ENCODE assay signal across 7 cellular contexts in genomic region chr21:6122629-6123028, GRCh38.
A peak's percentile ranks its signal among the peaks of the same experiment; 100 is the strongest.
DNase-seq lines count a peak whose midpoint lies in the region; ATAC-seq, FAIRE-seq and TF ChIP-seq lines count a peak whose summit lies in the region.
"Not testable (repeated sequence)": the region's sequence is repeated elsewhere in the genome, so short reads cannot be mapped to it uniquely, and the experiment has no call there.

No MANE protein-coding gene starts in this region.

- H3K4me3 Mint-ChIP-seq in CD8-positive, alpha-beta T cell; activated CD4-positive, alpha-beta T cell treated with anti-CD3 and anti-CD28 coated beads, Interleukin-2, amount 10 ng/mL, durations not matched to agents 7 days and 5 days: not testable (repeated sequence)

- intact Hi-C loops in CD8-positive, alpha-beta T cell (cut with DNase I, micrococcal nuclease); PC-3 (cut with micrococcal nuclease); GM12878 (cut with micrococcal nuclease; ENCODE audit: unreplicated experiment); sigmoid colon (cut with DNase I): not testable (repeated sequence)

- H3K4me1 Mint-ChIP-seq in CD8-positive, alpha-beta T cell (ENCODE audit: low read depth); activated CD4-positive, alpha-beta T cell treated with anti-CD3 and anti-CD28 coated beads, Interleukin-2, amount 10 ng/mL, durations not matched to agents 7 days and 5 days: not testable (repeated sequence)

- H3K4me2 ChIP-seq in PC-3 (ENCODE audit: low read length); GM12878 (ENCODE audit: control insufficient read depth, insufficient read depth): not testable (repeated sequence)

- TSS peak; percentile 52 for BruUV-seq in PC-3 (replicated peaks; lab: Mats Ljungman, UMichigan)
- BruUV-seq in GM12878 (replicated peaks; lab: Mats Ljungman, UMichigan): not testable (repeated sequence)

- RAD21 ChIA-PET in GM12878 (lab: Charles Lee; ENCODE audit: unreplicated experiment): not testable (repeated sequence)

- not testable (repeated sequence) for H3K27ac ChIP-seq in CD8-positive, alpha-beta T cell (ENCODE audit: low read depth, low read length); PC-3 (ENCODE audit: low read length); GM12878 (ENCODE audit: control insufficient read depth, insufficient read depth); sigmoid colon

- not testable (repeated sequence) for H3F3A ChIP-seq in PC-3 (ENCODE audit: low read length, unreplicated experiment)

- in situ Hi-C loops in GM12878 (cut with MboI): not testable (repeated sequence)

- H3K4me1 ChIP-seq in CD8-positive, alpha-beta T cell (ENCODE audit: insufficient read depth, low read length); PC-3 (ENCODE audit: insufficient read depth, low read length); GM12878 (ENCODE audit: control insufficient read depth, insufficient read depth, low read length); sigmoid colon: not testable (repeated sequence)

- H3K9me3 ChIP-seq in CD8-positive, alpha-beta T cell (ENCODE audit: low read length); PC-3 (ENCODE audit: low read length); GM12878 (replicated peaks; ENCODE audit: control insufficient read depth, insufficient read depth, low read length); sigmoid colon: not testable (repeated sequence)

- H3K36me3 Mint-ChIP-seq in CD8-positive, alpha-beta T cell; activated CD4-positive, alpha-beta T cell treated with anti-CD3 and anti-CD28 coated beads, Interleukin-2, amount 10 ng/mL, durations not matched to agents 7 days and 5 days (ENCODE audit: low read depth): not testable (repeated sequence)

- not testable (repeated sequence) for H3K27me3 ChIP-seq in CD8-positive, alpha-beta T cell (ENCODE audit: insufficient read depth, low read length); PC-3 (ENCODE audit: low read length); GM12878 (replicated peaks in 1 of 2; ENCODE audit: control insufficient read depth in 2 of 2, insufficient read depth in 2 of 2, low read length in 1 of 2); sigmoid colon

- not testable (repeated sequence) for H3K36me3 ChIP-seq in CD8-positive, alpha-beta T cell (ENCODE audit: insufficient read depth, low read length); PC-3 (ENCODE audit: low read depth, low read length); GM12878 (ENCODE audit: control insufficient read depth in 2 of 2, insufficient read depth in 2 of 2, low read length in 1 of 2); sigmoid colon

- SMC1A ChIA-PET in GM12878 (lab: Charles Lee; ENCODE audit: uncharacterized antibody, unreplicated experiment): not testable (repeated sequence)

- not testable (repeated sequence) for TF ChIP-seq CTCF in CD8-positive, alpha-beta T cell (IDR thresholded peaks at IDR 0.05); PC-3 (conservative IDR thresholded peaks at IDR 0.05; ENCODE audit: low read depth, low read length); GM12878 (IDR thresholded peaks at IDR 0.05 in 2 of 3, conservative IDR thresholded peaks at IDR 0.05 in 1 of 3; ENCODE audit: control insufficient read depth in 2 of 3, extremely low read depth in 1 of 3, insufficient read depth in 1 of 3, low read depth in 3 of 3, low read length in 3 of 3); sigmoid colon (IDR thresholded peaks at IDR 0.05)

- POLR2A ChIA-PET in CD8-positive, alpha-beta T cell (lab: Charles Lee); PC-3 (lab: Charles Lee; ENCODE audit: unreplicated experiment); activated CD4-positive, alpha-beta T cell treated with anti-CD3 and anti-CD28 coated beads, Interleukin-2, amount 10 ng/mL, durations not matched to agents 7 days and 5 days (lab: Charles Lee); GM12878 (lab: Charles Lee): not testable (repeated sequence)

- ATAC-seq in CD8-positive, alpha-beta T cell: peak; percentile 37
- ATAC-seq in PC-3: not testable (repeated sequence)
- ATAC-seq in GM12878 (peak; percentile 3; the same call in 1 of the 3 replicates), esophagus mucosa (peak; percentile 33)

- not testable (repeated sequence) for TF ChIP-seq EP300 in GM12878 (IDR thresholded peaks at IDR 0.05; ENCODE audit: borderline replicate concordance in 1 of 2, control insufficient read depth in 1 of 2, low read depth in 2 of 2, low read length in 2 of 2); sigmoid colon (IDR thresholded peaks at IDR 0.05)

- not testable (repeated sequence) for H3K9ac ChIP-seq in PC-3 (ENCODE audit: low read length); GM12878 (ENCODE audit: control insufficient read depth, insufficient read depth, low read length)

- not testable (repeated sequence) for TF ChIP-seq POLR2A in GM12878 (IDR thresholded peaks at IDR 0.05; ENCODE audit: low read depth, low read length); sigmoid colon (IDR thresholded peaks at IDR 0.05)

- not testable (repeated sequence) for FAIRE-seq in GM12878 (lab: Jason Lieb, UNC)

- TF ChIP-seq RAD21 in GM12878 (IDR thresholded peaks at IDR 0.05; ENCODE audit: insufficient read depth, low read depth, low read length): not testable (repeated sequence)

- 100% methylated on average over 2 of the region's 13 CpGs for WGBS in GM12878 (ENCODE audit: insufficient coverage, insufficient replicate concordance, low lambda C conversion rate, missing lambda C conversion rate)
- WGBS in sigmoid colon, 2 donors: 76 to 77% methylated on average over 9 of the region's 13 CpGs

- DNase-seq in CD8-positive, alpha-beta T cell: peak in 1 of 7 experiments; percentile 18
- DNase-seq in PC-3; GM12878 (ENCODE audit: low read depth, low spot score): not testable (repeated sequence)
- DNase-seq in activated CD4-positive, alpha-beta T cell treated with anti-CD3 and anti-CD28 coated beads, Interleukin-2, amount 10 ng/mL, durations not matched to agents 7 days and 5 days: peak; percentile 7
- DNase-seq in mucosa of gallbladder (ENCODE audit: low spot score): peak; percentile 6
- peak; percentile 17 for DNase-seq in sigmoid colon

- H3K4me3 ChIP-seq in CD8-positive, alpha-beta T cell (ENCODE audit: low read depth, low read length); PC-3 (ENCODE audit: low read length); GM12878; sigmoid colon: not testable (repeated sequence)

- not testable (repeated sequence) for H4K20me1 ChIP-seq in PC-3 (ENCODE audit: low read length); GM12878 (ENCODE audit: control insufficient read depth, insufficient read depth)

- not testable (repeated sequence) for H3K9me2 ChIP-seq in PC-3 (replicated peaks; ENCODE audit: low read length)

- H3K9me3 Mint-ChIP-seq in CD8-positive, alpha-beta T cell; activated CD4-positive, alpha-beta T cell treated with anti-CD3 and anti-CD28 coated beads, Interleukin-2, amount 10 ng/mL, durations not matched to agents 7 days and 5 days: not testable (repeated sequence)

- H3K27me3 Mint-ChIP-seq in CD8-positive, alpha-beta T cell (ENCODE audit: low read depth); activated CD4-positive, alpha-beta T cell treated with anti-CD3 and anti-CD28 coated beads, Interleukin-2, amount 10 ng/mL, durations not matched to agents 7 days and 5 days: not testable (repeated sequence)

- H2AFZ ChIP-seq in PC-3 (ENCODE audit: low read length); GM12878 (ENCODE audit: control insufficient read depth, low read depth, low read length): not testable (repeated sequence)

- not testable (repeated sequence) for H3K27ac Mint-ChIP-seq in CD8-positive, alpha-beta T cell; activated CD4-positive, alpha-beta T cell treated with anti-CD3 and anti-CD28 coated beads, Interleukin-2, amount 10 ng/mL, durations not matched to agents 7 days and 5 days

- not testable (repeated sequence) for H3K79me2 ChIP-seq in PC-3 (ENCODE audit: low read length); GM12878 (ENCODE audit: control insufficient read depth, insufficient read depth, low read length)

- CTCF ChIA-PET in CD8-positive, alpha-beta T cell (lab: Charles Lee); PC-3 (lab: Charles Lee); activated CD4-positive, alpha-beta T cell treated with anti-CD3 and anti-CD28 coated beads, Interleukin-2, amount 10 ng/mL, durations not matched to agents 7 days and 5 days (lab: Charles Lee); GM12878 (lab: Yijun Ruan, JAX): not testable (repeated sequence)
